ENCODE assay signal across 21 cellular contexts in the genomic region with DNA sequence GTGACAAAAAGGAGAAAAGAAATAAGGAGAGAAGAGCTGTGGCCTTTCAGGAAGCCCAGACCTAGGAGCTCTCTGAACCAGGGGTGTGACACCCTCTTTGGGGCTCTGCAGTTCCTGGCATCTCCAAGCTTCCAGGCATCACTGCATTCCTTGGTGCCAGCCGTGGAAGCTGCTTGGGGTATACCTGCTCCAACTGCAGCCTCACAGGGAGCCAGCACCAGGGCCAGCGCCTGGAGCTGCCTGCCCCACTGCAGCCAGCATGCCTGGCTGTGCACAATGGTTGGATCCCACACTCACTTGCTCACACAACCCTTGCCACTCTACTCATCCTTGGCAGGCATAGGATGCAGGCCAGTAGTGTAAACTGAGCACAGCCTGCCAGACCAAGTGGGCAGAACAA.
DNase-seq lines count a peak whose midpoint lies in the region; ATAC-seq, FAIRE-seq and TF ChIP-seq lines count a peak whose summit lies in the region.
"Had no signal": no experiment of that assay in that cellular context is flagged by ENCODE, and none has a peak within 500 bp of the region (broad histone marks: within the 10 kb centered on the region; RNA-seq: fewer than 3 reads in every experiment).

No MANE protein-coding gene starts in this region.

- no peak for ATAC-seq in SK-N-SH treated with all-trans-retinoic acid at 6 μM for 48 hours
- ATAC-seq: CD8-positive, alpha-beta T cell had no signal

- no peak overlapping the region for H2AFZ ChIP-seq in SK-N-SH (ENCODE audit: low read depth)

- 20% methylated on average over 2 of the region's 2 CpGs for WGBS in SK-N-SH (ENCODE audit: low lambda C conversion rate)
- 80% methylated on average over 2 of the region's 2 CpGs for WGBS in suprapubic skin

- H3K27ac ChIP-seq in SK-N-SH (ENCODE audit: low read depth in 2 of 2, low read length in 1 of 2), result no peak overlapping the region
- H3K27ac ChIP-seq in kidney (ENCODE audit: low read depth in 2 of 2, low read length in 2 of 2), result no peak overlapping the region
- H3K27ac ChIP-seq in suprapubic skin, result no peak overlapping the region
- H3K27ac ChIP-seq: 22Rv1, BLaER1, C4-2B had no signal

- no peak for DNase-seq in SK-N-SH
- DNase-seq in kidney, result peak; percentile 39
- DNase-seq in suprapubic skin (ENCODE audit: low spot score in 2 of 2), result no peak
- no peak for DNase-seq in activated naive CD4-positive, alpha-beta T cell treated with Interleukin-2 at 50 U/mL for 16 hours
- DNase-seq in DMS79 treated with DMSO at 0.1 percent for 48 hours (lab: John Stamatoyannopoulos, UW), result no peak
- DNase-seq: CD4-positive, CD25-positive, alpha-beta regulatory T cell; CD8-positive, alpha-beta T cell; DMS 273 treated with DMSO at 0.1 percent for 48 hours; DMS79; GF-D8; H7; HCEC 1CT had no signal

- POLR2A ChIA-PET in SK-N-SH (lab: Yijun Ruan, JAX), result no interaction called here

- no peak overlapping the region for H3K9ac ChIP-seq in SK-N-SH
- no peak overlapping the region for H3K9ac ChIP-seq in kidney (ENCODE audit: low read length in 2 of 2)
- H3K9ac ChIP-seq: BLaER1 had no signal

- TF ChIP-seq RAD21 in SK-N-SH (IDR thresholded peaks at IDR 0.05; ENCODE audit: low read length), result no peak
- TF ChIP-seq RAD21 in Ishikawa (IDR thresholded peaks at IDR 0.05; ENCODE audit: low read depth), result no peak

- no peaks in the 10 kb centered on the region for H3K4me1 ChIP-seq in SK-N-SH (ENCODE audit: control insufficient read depth in 1 of 2, insufficient read depth in 2 of 2, low read depth in 1 of 2, low read length in 1 of 2)
- H3K4me1 ChIP-seq in kidney (ENCODE audit: control insufficient read depth in 1 of 2, insufficient read depth in 1 of 2, low read depth in 1 of 2, low read length in 2 of 2), result no peaks in the 10 kb centered on the region
- H3K4me1 ChIP-seq in suprapubic skin, result no peaks in the 10 kb centered on the region
- H3K4me1 ChIP-seq: BLaER1 had no signal

- H3K36me3 ChIP-seq in SK-N-SH (replicated peaks in 1 of 2; ENCODE audit: control insufficient read depth in 1 of 2, insufficient read depth in 2 of 2, low read length in 1 of 2) (peaks cover 0 to 16% of the 10 kb centered on the region in 2 experiments), kidney (ENCODE audit: control insufficient read depth in 1 of 2, insufficient read depth in 2 of 2, low read length in 2 of 2) (no peaks in the 10 kb centered on the region), suprapubic skin (no peaks in the 10 kb centered on the region)
- H3K36me3 ChIP-seq: BLaER1 had no signal

- H3K27me3 ChIP-seq in SK-N-SH (ENCODE audit: insufficient read depth) (no peaks in the 10 kb centered on the region), suprapubic skin (no peaks in the 10 kb centered on the region)
- H3K27me3 ChIP-seq: BLaER1 had no signal

- CTCF ChIA-PET in SK-N-SH (lab: Yijun Ruan, JAX), result no interaction called here

- TF ChIP-seq POLR2A in suprapubic skin (IDR thresholded peaks at IDR 0.05), result no peak

- TF ChIP-seq CTCF in SK-N-SH (IDR thresholded peaks at IDR 0.05), result no peak
- TF ChIP-seq CTCF in kidney (IDR thresholded peaks at IDR 0.05; ENCODE audit: borderline replicate concordance, extremely low read depth, insufficient read depth), result no peak
- TF ChIP-seq CTCF in suprapubic skin (IDR thresholded peaks at IDR 0.05), result no peak

- H3K4me2 ChIP-seq in SK-N-SH, result no peak overlapping the region
- H3K4me2 ChIP-seq: BLaER1 had no signal

- H3K9me2 ChIP-seq in SK-N-SH, result no peaks in the 10 kb centered on the region; the same call in 1 of the 2 replicates

- H4K20me1 ChIP-seq in SK-N-SH (ENCODE audit: insufficient read depth), result no peaks in the 10 kb centered on the region
- H4K20me1 ChIP-seq: BLaER1 had no signal

- no peaks in the 10 kb centered on the region; the same call in 1 of the 2 replicates for H3K79me2 ChIP-seq in SK-N-SH (ENCODE audit: insufficient read depth)

- H3K9me3 ChIP-seq in SK-N-SH, result peaks cover 9% of the 10 kb centered on the region; the same call in 1 of the 2 replicates
- peaks cover 0 to 6% of the 10 kb centered on the region in 2 donors for H3K9me3 ChIP-seq in kidney (ENCODE audit: control insufficient read depth in 1 of 2, low read length in 2 of 2)
- H3K9me3 ChIP-seq in suprapubic skin, result no peaks in the 10 kb centered on the region

- no peaks in the 10 kb centered on the region for H3F3A ChIP-seq in SK-N-SH (replicated peaks; ENCODE audit: insufficient read depth)

- TF ChIP-seq EP300 in SK-N-SH (IDR thresholded peaks at IDR 0.05; ENCODE audit: borderline replicate concordance in 1 of 2, low read depth in 1 of 2, low read length in 1 of 2) (no peak), Ishikawa (IDR thresholded peaks at IDR 0.05; ENCODE audit: borderline replicate concordance) (no peak), suprapubic skin (IDR thresholded peaks at IDR 0.05) (no peak)

- FAIRE-seq in kidney (lab: Jason Lieb, UNC), result no peak
- FAIRE-seq: A204.1, D721Med, GM12891, H1 had no signal

- intact Hi-C loops in kidney (cut with DNase I), result no loop called here

- no peak overlapping the region for H3K4me3 ChIP-seq in SK-N-SH (ENCODE audit: low read depth in 2 of 2, low read length in 1 of 2)
- H3K4me3 ChIP-seq in kidney (ENCODE audit: low read length in 2 of 2), result no peak overlapping the region
- no peak overlapping the region for H3K4me3 ChIP-seq in suprapubic skin
- H3K4me3 ChIP-seq: BLaER1 had no signal

TF ChIP-seq in SK-N-SH, 30 proteins besides CTCF, POLR2A, EP300 and RAD21 (continues in another document):
- no peak for TF ChIP-seq FOXJ3 (CRISPR knock-in tag; IDR thresholded peaks at IDR 0.05)

TF ChIP-seq in SK-N-SH treated with all-trans-retinoic acid at 6 μM for 48 hours, 23 proteins besides CTCF, POLR2A, EP300 and RAD21:
- TF ChIP-seq TCF4 (CRISPR knock-in tag; IDR thresholded peaks at IDR 0.05; ENCODE audit: borderline replicate concordance) (no peak), ZNF565 (CRISPR knock-in tag; conservative IDR thresholded peaks at IDR 0.05; ENCODE audit: low read depth) (no peak), CSDC2 (CRISPR knock-in tag; IDR thresholded peaks at IDR 0.05) (no peak), ARNTL (CRISPR knock-in tag; IDR thresholded peaks at IDR 0.05; ENCODE audit: borderline replicate concordance, low read depth) (no peak)
- TF ChIP-seq, protein P1, sequence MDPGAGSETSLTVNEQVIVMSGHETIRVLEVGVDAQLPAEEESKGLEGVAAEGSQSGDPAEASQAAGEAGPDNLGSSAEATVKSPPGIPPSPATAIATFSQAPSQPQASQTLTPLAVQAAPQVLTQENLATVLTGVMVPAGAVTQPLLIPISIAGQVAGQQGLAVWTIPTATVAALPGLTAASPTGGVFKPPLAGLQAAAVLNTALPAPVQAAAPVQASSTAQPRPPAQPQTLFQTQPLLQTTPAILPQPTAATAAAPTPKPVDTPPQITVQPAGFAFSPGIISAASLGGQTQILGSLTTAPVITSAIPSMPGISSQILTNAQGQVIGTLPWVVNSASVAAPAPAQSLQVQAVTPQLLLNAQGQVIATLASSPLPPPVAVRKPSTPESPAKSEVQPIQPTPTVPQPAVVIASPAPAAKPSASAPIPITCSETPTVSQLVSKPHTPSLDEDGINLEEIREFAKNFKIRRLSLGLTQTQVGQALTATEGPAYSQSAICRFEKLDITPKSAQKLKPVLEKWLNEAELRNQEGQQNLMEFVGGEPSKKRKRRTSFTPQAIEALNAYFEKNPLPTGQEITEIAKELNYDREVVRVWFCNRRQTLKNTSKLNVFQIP (CRISPR knock-in tag; IDR thresholded peaks at IDR 0.05; ENCODE audit: borderline replicate concordance, low read depth), result no peak

TF ChIP-seq in Ishikawa, 13 proteins besides CTCF, POLR2A, EP300 and RAD21:
- TF ChIP-seq CREB1 (IDR thresholded peaks at IDR 0.05; ENCODE audit: low read depth), result no peak
- TF ChIP-seq TCF12 (IDR thresholded peaks at IDR 0.05; ENCODE audit: low read depth), result no peak
- no peak for TF ChIP-seq CEBPB (IDR thresholded peaks at IDR 0.05)
- TF ChIP-seq, protein P2, sequence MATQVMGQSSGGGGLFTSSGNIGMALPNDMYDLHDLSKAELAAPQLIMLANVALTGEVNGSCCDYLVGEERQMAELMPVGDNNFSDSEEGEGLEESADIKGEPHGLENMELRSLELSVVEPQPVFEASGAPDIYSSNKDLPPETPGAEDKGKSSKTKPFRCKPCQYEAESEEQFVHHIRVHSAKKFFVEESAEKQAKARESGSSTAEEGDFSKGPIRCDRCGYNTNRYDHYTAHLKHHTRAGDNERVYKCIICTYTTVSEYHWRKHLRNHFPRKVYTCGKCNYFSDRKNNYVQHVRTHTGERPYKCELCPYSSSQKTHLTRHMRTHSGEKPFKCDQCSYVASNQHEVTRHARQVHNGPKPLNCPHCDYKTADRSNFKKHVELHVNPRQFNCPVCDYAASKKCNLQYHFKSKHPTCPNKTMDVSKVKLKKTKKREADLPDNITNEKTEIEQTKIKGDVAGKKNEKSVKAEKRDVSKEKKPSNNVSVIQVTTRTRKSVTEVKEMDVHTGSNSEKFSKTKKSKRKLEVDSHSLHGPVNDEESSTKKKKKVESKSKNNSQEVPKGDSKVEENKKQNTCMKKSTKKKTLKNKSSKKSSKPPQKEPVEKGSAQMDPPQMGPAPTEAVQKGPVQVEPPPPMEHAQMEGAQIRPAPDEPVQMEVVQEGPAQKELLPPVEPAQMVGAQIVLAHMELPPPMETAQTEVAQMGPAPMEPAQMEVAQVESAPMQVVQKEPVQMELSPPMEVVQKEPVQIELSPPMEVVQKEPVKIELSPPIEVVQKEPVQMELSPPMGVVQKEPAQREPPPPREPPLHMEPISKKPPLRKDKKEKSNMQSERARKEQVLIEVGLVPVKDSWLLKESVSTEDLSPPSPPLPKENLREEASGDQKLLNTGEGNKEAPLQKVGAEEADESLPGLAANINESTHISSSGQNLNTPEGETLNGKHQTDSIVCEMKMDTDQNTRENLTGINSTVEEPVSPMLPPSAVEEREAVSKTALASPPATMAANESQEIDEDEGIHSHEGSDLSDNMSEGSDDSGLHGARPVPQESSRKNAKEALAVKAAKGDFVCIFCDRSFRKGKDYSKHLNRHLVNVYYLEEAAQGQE (IDR thresholded peaks at IDR 0.05; ENCODE audit: low read depth), result peak; percentile 74
- TF ChIP-seq FOXM1 (IDR thresholded peaks at IDR 0.05; ENCODE audit: borderline replicate concordance, low read depth), result no peak
- no peak for TF ChIP-seq TAF1 (IDR thresholded peaks at IDR 0.05; ENCODE audit: low read depth)
TF ChIP-seq in Ishikawa: peak in this region for 1.
